In genomic region chr3:99879275-99879674, GRCh38 we compare ENCODE assay signal across 23 cellular contexts.
"Had no signal": no experiment of that assay in that cellular context is flagged by ENCODE, and none has a peak within 500 bp of the region (broad histone marks: within the 10 kb centered on the region; RNA-seq: fewer than 3 reads in every experiment).

No MANE protein-coding gene starts in this region.

- H3K4me3 Mint-ChIP-seq: activated CD4-positive, alpha-beta memory T cell treated with anti-CD3 and anti-CD28 coated beads for 36 hours; activated CD4-positive, alpha-beta T cell treated with anti-CD3 and anti-CD28 coated beads, Interleukin-2, amount 10 ng/mL, durations not matched to agents 7 days and 5 days; activated naive CD4-positive, alpha-beta T cell treated with anti-CD3 and anti-CD28 coated beads, Interleukin-2, amount 10 ng/mL, durations not matched to agents 7 days and 5 days; activated naive CD8-positive, alpha-beta T cell treated with anti-CD3 and anti-CD28 coated beads for 36 hours; T-helper 17 cell had no signal

- H3K9me3 Mint-ChIP-seq: activated CD4-positive, alpha-beta memory T cell treated with anti-CD3 and anti-CD28 coated beads for 36 hours; activated CD4-positive, alpha-beta T cell treated with anti-CD3 and anti-CD28 coated beads, Interleukin-2, amount 10 ng/mL, durations not matched to agents 7 days and 5 days; activated naive CD4-positive, alpha-beta T cell treated with anti-CD3 and anti-CD28 coated beads, Interleukin-2, amount 10 ng/mL, durations not matched to agents 7 days and 5 days; activated naive CD8-positive, alpha-beta T cell treated with anti-CD3 and anti-CD28 coated beads for 36 hours; activated T-helper 2 cell treated with anti-CD3 and anti-CD28 coated beads, Interferon-gamma antibody, Interleukin-2, Interleukin-4, amounts not matched to agents 10 μg/mL and 5 μg/mL and 100 μg/mL, durations not matched to agents 14 hours and 24 hours and 36 hours had no signal

- H3K9me3 ChIP-seq: breast epithelium had no signal

- H3K4me1 ChIP-seq: breast epithelium had no signal

- H3K27me3 Mint-ChIP-seq: T-helper 17 cell had no signal

- H3K36me3 Mint-ChIP-seq: activated CD4-positive, alpha-beta memory T cell treated with anti-CD3 and anti-CD28 coated beads for 36 hours; activated naive CD4-positive, alpha-beta T cell treated with anti-CD3 and anti-CD28 coated beads, Interleukin-2, amount 10 ng/mL, durations not matched to agents 7 days and 5 days had no signal

- DNase-seq: activated CD4-positive, alpha-beta memory T cell treated with anti-CD3 and anti-CD28 coated beads for 36 hours; activated CD4-positive, alpha-beta T cell treated with anti-CD3 and anti-CD28 coated beads, Interleukin-2, amount 10 ng/mL, durations not matched to agents 7 days and 5 days; activated CD4-positive, CD25-positive, alpha-beta regulatory T cell; activated CD8-positive, alpha-beta memory T cell treated with anti-CD3 and anti-CD28 coated beads for 24 hours; activated gamma-delta T cell treated with Interleukin-2 at 50 U/mL for 16 hours; activated naive CD4-positive, alpha-beta T cell treated with anti-CD3 and anti-CD28 coated beads, Interleukin-2, amount 10 ng/mL, durations not matched to agents 7 days and 5 days; activated naive CD8-positive, alpha-beta T cell treated with anti-CD3 and anti-CD28 coated beads for 36 hours; activated T-cell treated with anti-CD3 and anti-CD28 coated beads, Interleukin-2, amount 50 U/mL, for 48 hours; caudate nucleus; Karpas-422; MM.1S; NCI-H1105; NCI-H1436; NCI-H1694 treated with DMSO at 0.1 percent for 48 hours; NCI-H2081; NCI-H510A treated with DMSO at 0.1 percent for 48 hours; NCI-H69; PC-3; SHP77 treated with DMSO at 0.1 percent for 48 hours; T-helper 17 cell; T-helper 9 cell had no signal

- H3K27me3 ChIP-seq: breast epithelium had no signal

- H3K36me3 ChIP-seq: breast epithelium had no signal

- H3K27ac Mint-ChIP-seq: activated CD4-positive, alpha-beta memory T cell treated with anti-CD3 and anti-CD28 coated beads for 36 hours; activated CD4-positive, alpha-beta T cell treated with anti-CD3 and anti-CD28 coated beads, Interleukin-2, amount 10 ng/mL, durations not matched to agents 7 days and 5 days; activated naive CD4-positive, alpha-beta T cell treated with anti-CD3 and anti-CD28 coated beads, Interleukin-2, amount 10 ng/mL, durations not matched to agents 7 days and 5 days; activated naive CD8-positive, alpha-beta T cell treated with anti-CD3 and anti-CD28 coated beads for 36 hours; activated T-helper 2 cell treated with anti-CD3 and anti-CD28 coated beads, Interferon-gamma antibody, Interleukin-2, Interleukin-4, amounts not matched to agents 10 μg/mL and 5 μg/mL and 100 μg/mL, durations not matched to agents 14 hours and 24 hours and 36 hours; T-helper 17 cell had no signal

- H3K4me3 ChIP-seq: breast epithelium had no signal

- ATAC-seq: PC-3, T-helper 17 cell had no signal
